Comparison of ENCODE assay signal across 10 cellular contexts in genomic region chr7:77727527-77727926, GRCh38. TPM values are rescaled to one million over a fixed set of nuclear protein-coding genes. Genes with fewer than 3 reads are reported as not detected.
DNase-seq lines count a peak whose midpoint lies in the region; ATAC-seq, FAIRE-seq and TF ChIP-seq lines count a peak whose summit lies in the region.
"Had no signal": no experiment of that assay in that cellular context is flagged by ENCODE, and none has a peak within 500 bp of the region (broad histone marks: within the 10 kb centered on the region; RNA-seq: fewer than 3 reads in every experiment).

No MANE protein-coding gene starts in this region.

- no peak for TF ChIP-seq POLR2A in A549 (IDR thresholded peaks at IDR 0.05; ENCODE audit: low read length)

- no peak for TF ChIP-seq RAD21 in A549 (conservative IDR thresholded peaks at IDR 0.05 in 1 of 2, IDR thresholded peaks at IDR 0.05 in 1 of 2)

- H3K27ac Mint-ChIP-seq in T-helper 17 cell: peak overlapping the region; percentile 91
- H3K27ac Mint-ChIP-seq: activated T-helper 1 cell treated with anti-CD3 and anti-CD28 coated beads, Interleukin-12 subunit alpha, Interleukin-12 subunit beta, Interleukin-2, Interleukin-4 antibody, amounts not matched to agents 30 ng/mL and 10 ng/mL and 1 ng/mL, durations not matched to agents 14 hours and 24 hours and 36 hours had no signal

- intact Hi-C loops in lower lobe of right lung (cut with DNase I): no loop called here

- peak; percentile 13 to 37; a peak in 4 of 6 replicates for ATAC-seq in A549
- no peak for ATAC-seq in T-helper 17 cell
- peak in 1 of 2 donors; percentile 54 for ATAC-seq in lower lobe of right lung
- no peak for ATAC-seq in GM21528 (IDR thresholded peaks at IDR 0.05; ENCODE audit: low FRiP score, unreplicated experiment)
- ATAC-seq in HG03520 (IDR thresholded peaks at IDR 0.05; ENCODE audit: unreplicated experiment): no peak

- peak overlapping the region; percentile 38 for H3K4me2 ChIP-seq in A549

- CTCF ChIA-PET in A549 (lab: Yijun Ruan, JAX): interaction anchor here (0.8 to 1.4 kb wide), 3 partner anchors 11 to 43 kb away, joined by 3 to 4 read pairs (median 3); no protein-coding TSS in a partner anchor

- no peaks in the 10 kb centered on the region for H3K27me3 Mint-ChIP-seq in T-helper 17 cell

- H3K27me3 ChIP-seq in lower lobe of right lung (ENCODE audit: low read depth): no peaks in the 10 kb centered on the region

- no peak for TF ChIP-seq EP300 in A549 (IDR thresholded peaks at IDR 0.05)

- H3K4me1 ChIP-seq in A549 (peaks cover 30% of the 10 kb centered on the region), lower lobe of right lung (peaks cover 36% of the 10 kb centered on the region)

- H3K36me3 Mint-ChIP-seq in T-helper 17 cell (ENCODE audit: low read depth): no peaks in the 10 kb centered on the region

- H3K4me3 ChIP-seq in A549 (no peak overlapping the region), lower lobe of right lung (no peak overlapping the region)
- H3K4me3 ChIP-seq: thoracic aorta had no signal

- 75% methylated on average over 3 of the region's 3 CpGs for WGBS in A549 (ENCODE audit: missing lambda C conversion rate)

- H3K4me1 Mint-ChIP-seq in T-helper 17 cell: peaks cover 30% of the 10 kb centered on the region

- no peaks in the 10 kb centered on the region for H3K36me3 ChIP-seq in lower lobe of right lung
- H3K36me3 ChIP-seq: thoracic aorta had no signal

- FAIRE-seq in A549 (lab: Jason Lieb, UNC): no peak

- 0 out of 6 replicates have a peak overlapping the region, but pooled peaks of 1 of the 2 experiments have one; percentile 29 for H3K27ac ChIP-seq in A549
- peak overlapping the region; percentile 26 for H3K27ac ChIP-seq in lower lobe of right lung
- H3K27ac ChIP-seq: thoracic aorta had no signal

- POLR2A ChIA-PET in A549 (lab: Yijun Ruan, JAX): no interaction called here

- no peak for DNase-seq in A549 (ENCODE audit: low read depth in 1 of 2, low spot score in 1 of 2)
- DNase-seq in D341Med (ENCODE audit: low spot score): peak; percentile 27
- DNase-seq in T-helper 17 cell: no peak
- no peak for DNase-seq in lower lobe of right lung
- DNase-seq in A172 (ENCODE audit: low spot score): no peak
- DNase-seq in RKO (ENCODE audit: low spot score): no peak

- TF ChIP-seq CTCF in A549 (IDR thresholded peaks at IDR 0.05) (no peak), lower lobe of right lung (IDR thresholded peaks at IDR 0.05) (no peak)

- peak overlapping the region; percentile 66 for H3K4me3 Mint-ChIP-seq in T-helper 17 cell
- H3K4me3 Mint-ChIP-seq: activated T-helper 1 cell treated with anti-CD3 and anti-CD28 coated beads, Interleukin-12 subunit alpha, Interleukin-12 subunit beta, Interleukin-2, Interleukin-4 antibody, amounts not matched to agents 30 ng/mL and 10 ng/mL and 1 ng/mL, durations not matched to agents 14 hours and 24 hours and 36 hours had no signal

- H3K9me3 ChIP-seq in A549: no peaks in the 10 kb centered on the region
- no peaks in the 10 kb centered on the region for H3K9me3 ChIP-seq in T-helper 17 cell (ENCODE audit: control insufficient read depth, low read length, poor library complexity, severe bottlenecking)
- H3K9me3 ChIP-seq in lower lobe of right lung: no peaks in the 10 kb centered on the region
- H3K9me3 ChIP-seq: thoracic aorta had no signal

TF ChIP-seq in A549, 52 proteins besides CTCF, POLR2A, EP300 and RAD21:
- no peak for TF ChIP-seq SREBF2 (IDR thresholded peaks at IDR 0.05)
- no peak for TF ChIP-seq RCOR1 (IDR thresholded peaks at IDR 0.05; ENCODE audit: low read depth, low read length)
- TF ChIP-seq TFCP2L1 (CRISPR knock-in tag; IDR thresholded peaks at IDR 0.05): no peak
- TF ChIP-seq TP53 (CRISPR knock-in tag; IDR thresholded peaks at IDR 0.05): no peak
- no peak for TF ChIP-seq USF2 (IDR thresholded peaks at IDR 0.05)
- TF ChIP-seq JUNB (IDR thresholded peaks at IDR 0.05): no peak
- TF ChIP-seq CHD4 (IDR thresholded peaks at IDR 0.05; ENCODE audit: borderline replicate concordance): no peak
- TF ChIP-seq EHMT2 (IDR thresholded peaks at IDR 0.05; ENCODE audit: low read depth): no peak
- no peak for TF ChIP-seq CBX2 (IDR thresholded peaks at IDR 0.05; ENCODE audit: borderline replicate concordance, low read depth)
- TF ChIP-seq CBX8 (IDR thresholded peaks at IDR 0.05): no peak
- TF ChIP-seq MAFK (IDR thresholded peaks at IDR 0.05; ENCODE audit: partially characterized antibody): no peak

RNA-seq across cellular contexts. Expression of gene RSBN1L, which starts 31.3 kb away (rescaled TPM):
- polyA plus RNA-seq in A549 (2011; rRNA removed): 10.5 and 13.0 TPM in 2 replicates
- 2.5 and 2.9 TPM in 2 replicates for polyA plus RNA-seq in A549 (2012; cell fraction: cytosol; rRNA removed)
- 3.6 and 4.1 TPM in 2 replicates for polyA plus RNA-seq in A549 (2012; cell fraction: nucleus; rRNA removed)
- polyA plus RNA-seq in A549 (2017; fragmentation: RNase III; extraction: RNeasy Plus Mini Kit Qiagen cat#74134 plus additional on column Dnase treatment): 9.9 to 11.1 TPM (median 11.1 TPM) in 3 replicates
- 10.8 and 17.3 TPM in 2 replicates for polyA minus RNA-seq in A549 (2011; rRNA and poly(A)+ RNA removed)
- total RNA-seq in T-helper 17 cell: 10 to 100 TPM; 19.6 to 20.6 TPM
- 26.8 TPM for total RNA-seq in lower lobe of right lung
- 19.4 and 20.5 TPM in 2 replicates for total RNA-seq in A172 (2014; rRNA removed; shearing (Covaris generic))

Comparison
In these comparisons a context has a peak if more than half of its experiments do, and no peak if none do; other contexts are left out.
1. ATAC-seq: peak in A549 (2 of 2); none in T-helper 17 cell (single experiment), GM21528 (single experiment) and HG03520 (single experiment).